Comparison of ENCODE assay signal across 2 cellular contexts in genomic region chr4:128284317-128284716, GRCh38.
TF ChIP-seq lines count a peak whose summit lies in the region.

No MANE protein-coding gene starts in this region.

TF ChIP-seq in SK-N-SH, 30 proteins besides CTCF, POLR2A, EP300 and RAD21:
- TF ChIP-seq PBX3 (IDR thresholded peaks at IDR 0.05) (no peak), TEAD4 (IDR thresholded peaks at IDR 0.05; ENCODE audit: borderline replicate concordance, insufficient read depth) (no peak), MXI1 (IDR thresholded peaks at IDR 0.05; ENCODE audit: low read depth, low read length) (no peak)

TF ChIP-seq in SK-N-SH treated with all-trans-retinoic acid at 6 μM for 48 hours, 23 proteins besides CTCF, POLR2A, EP300 and RAD21 (continued from another document):
- TF ChIP-seq TOX (CRISPR knock-in tag; IDR thresholded peaks at IDR 0.05; ENCODE audit: borderline replicate concordance) (no peak), PATZ1 (CRISPR knock-in tag; IDR thresholded peaks at IDR 0.05; ENCODE audit: borderline replicate concordance) (no peak), ARNTL (CRISPR knock-in tag; IDR thresholded peaks at IDR 0.05; ENCODE audit: borderline replicate concordance, low read depth) (no peak), ESRRG (CRISPR knock-in tag; IDR thresholded peaks at IDR 0.05) (no peak), ZNF565 (CRISPR knock-in tag; conservative IDR thresholded peaks at IDR 0.05; ENCODE audit: low read depth) (no peak), ZFP30 (CRISPR knock-in tag; IDR thresholded peaks at IDR 0.05) (no peak), BACH2 (CRISPR knock-in tag; IDR thresholded peaks at IDR 0.05; ENCODE audit: borderline replicate concordance) (no peak), CSDC2 (CRISPR knock-in tag; IDR thresholded peaks at IDR 0.05) (no peak), ZNF70 (CRISPR knock-in tag; IDR thresholded peaks at IDR 0.05) (no peak), SNAI2 (CRISPR knock-in tag; IDR thresholded peaks at IDR 0.05) (no peak)
- TF ChIP-seq, protein P1, sequence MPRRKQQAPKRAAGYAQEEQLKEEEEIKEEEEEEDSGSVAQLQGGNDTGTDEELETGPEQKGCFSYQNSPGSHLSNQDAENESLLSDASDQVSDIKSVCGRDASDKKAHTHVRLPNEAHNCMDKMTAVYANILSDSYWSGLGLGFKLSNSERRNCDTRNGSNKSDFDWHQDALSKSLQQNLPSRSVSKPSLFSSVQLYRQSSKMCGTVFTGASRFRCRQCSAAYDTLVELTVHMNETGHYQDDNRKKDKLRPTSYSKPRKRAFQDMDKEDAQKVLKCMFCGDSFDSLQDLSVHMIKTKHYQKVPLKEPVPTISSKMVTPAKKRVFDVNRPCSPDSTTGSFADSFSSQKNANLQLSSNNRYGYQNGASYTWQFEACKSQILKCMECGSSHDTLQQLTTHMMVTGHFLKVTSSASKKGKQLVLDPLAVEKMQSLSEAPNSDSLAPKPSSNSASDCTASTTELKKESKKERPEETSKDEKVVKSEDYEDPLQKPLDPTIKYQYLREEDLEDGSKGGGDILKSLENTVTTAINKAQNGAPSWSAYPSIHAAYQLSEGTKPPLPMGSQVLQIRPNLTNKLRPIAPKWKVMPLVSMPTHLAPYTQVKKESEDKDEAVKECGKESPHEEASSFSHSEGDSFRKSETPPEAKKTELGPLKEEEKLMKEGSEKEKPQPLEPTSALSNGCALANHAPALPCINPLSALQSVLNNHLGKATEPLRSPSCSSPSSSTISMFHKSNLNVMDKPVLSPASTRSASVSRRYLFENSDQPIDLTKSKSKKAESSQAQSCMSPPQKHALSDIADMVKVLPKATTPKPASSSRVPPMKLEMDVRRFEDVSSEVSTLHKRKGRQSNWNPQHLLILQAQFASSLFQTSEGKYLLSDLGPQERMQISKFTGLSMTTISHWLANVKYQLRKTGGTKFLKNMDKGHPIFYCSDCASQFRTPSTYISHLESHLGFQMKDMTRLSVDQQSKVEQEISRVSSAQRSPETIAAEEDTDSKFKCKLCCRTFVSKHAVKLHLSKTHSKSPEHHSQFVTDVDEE (CRISPR knock-in tag; IDR thresholded peaks at IDR 0.05) = no peak
